17 cellular contexts compared by ENCODE assay signal in the genomic region with DNA sequence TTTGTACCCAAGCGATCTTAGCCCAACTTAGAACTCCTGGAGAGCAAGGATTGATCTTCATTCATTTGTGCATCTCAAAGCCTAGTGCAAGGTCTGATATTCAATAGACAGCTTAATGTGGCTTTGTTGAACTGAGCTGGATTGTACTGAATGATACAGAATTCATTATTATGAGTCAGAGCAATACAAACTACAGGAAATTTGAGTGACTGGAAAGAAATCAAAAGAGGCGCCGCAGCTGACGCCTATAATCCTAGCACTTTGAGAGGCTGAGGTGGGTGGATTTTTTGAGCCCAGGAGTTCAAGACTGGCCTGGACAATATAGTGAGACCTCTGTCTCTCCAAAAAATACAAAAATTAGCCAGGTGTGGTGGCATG. TPM values are rescaled to one million over a fixed set of nuclear protein-coding genes. Genes with fewer than 3 reads are reported as not detected.
DNase-seq lines count a peak whose midpoint lies in the region; ATAC-seq, FAIRE-seq and TF ChIP-seq lines count a peak whose summit lies in the region.
"Had no signal": no experiment of that assay in that cellular context is flagged by ENCODE, and none has a peak within 500 bp of the region (broad histone marks: within the 10 kb centered on the region; RNA-seq: fewer than 3 reads in every experiment).

No MANE protein-coding gene starts in this region.

- 94% methylated on average over 4 of the region's 4 CpGs for WGBS in A549 (ENCODE audit: missing lambda C conversion rate)

- ATAC-seq in A549 = no peak
- peak; percentile 71 for ATAC-seq in mucosa of descending colon
- ATAC-seq in HG03108 (IDR thresholded peaks at IDR 0.05; ENCODE audit: unreplicated experiment) = no peak

- TF ChIP-seq EP300 in A549 (IDR thresholded peaks at IDR 0.05) = no peak

- no peak for TF ChIP-seq POLR2A in A549 (IDR thresholded peaks at IDR 0.05; ENCODE audit: low read length)

- TF ChIP-seq CTCF in A549 (IDR thresholded peaks at IDR 0.05) (no peak), colonic mucosa (IDR thresholded peaks at IDR 0.05) (no peak), mucosa of descending colon (IDR thresholded peaks at IDR 0.05) (no peak), GM10248 (IDR thresholded peaks at IDR 0.05; ENCODE audit: control extremely low read depth, extremely low read depth, low read depth, missing control alignments) (no peak)

- intact Hi-C loops in colonic mucosa (cut with DNase I) (no loop called here), mucosa of descending colon (cut with DNase I, micrococcal nuclease) (no loop called here), cardiac septum (cut with DNase I) (no loop called here)

- no peak for FAIRE-seq in A549 (lab: Jason Lieb, UNC)
- FAIRE-seq: H54, RCC 7860 had no signal

- H3K9me3 ChIP-seq in A549 (no peaks in the 10 kb centered on the region), colonic mucosa (no peaks in the 10 kb centered on the region), mucosa of descending colon (no peaks in the 10 kb centered on the region)

- CTCF ChIA-PET in A549 (lab: Yijun Ruan, JAX) = no interaction called here
- CTCF ChIA-PET in GM10248 (lab: Yijun Ruan, JAX) = no interaction called here

- H3K27me3 ChIP-seq in colonic mucosa = no peaks in the 10 kb centered on the region

- H3K36me3 ChIP-seq in colonic mucosa (no peaks in the 10 kb centered on the region), mucosa of descending colon (ENCODE audit: low read depth) (no peaks in the 10 kb centered on the region)

- H3K4me1 ChIP-seq in A549 (peaks cover 29% of the 10 kb centered on the region), colonic mucosa (peaks cover 2% of the 10 kb centered on the region), mucosa of descending colon (ENCODE audit: low read depth) (peaks cover 39% of the 10 kb centered on the region)

- POLR2A ChIA-PET in A549 (lab: Yijun Ruan, JAX) = no interaction called here
- POLR2A ChIA-PET in GM10248 (lab: Yijun Ruan, JAX) = no interaction called here

- H3K27ac ChIP-seq in A549 (peak overlapping the region; percentile 37 to 77; a peak in 4 of 6 replicates), colonic mucosa (peak overlapping the region; percentile 75)
- H3K27ac ChIP-seq: KMS-11 had no signal

- peak overlapping the region in 1 of 2 donors; percentile 30 for H3K9ac ChIP-seq in colonic mucosa (ENCODE audit: low read depth in 2 of 2, low read length in 2 of 2)
- H3K9ac ChIP-seq: KMS-11 had no signal

- H3K4me3 ChIP-seq in A549 (no peak overlapping the region), colonic mucosa (no peak overlapping the region), mucosa of descending colon (no peak overlapping the region)

- no peak for DNase-seq in A549 (ENCODE audit: low read depth in 1 of 2, low spot score in 1 of 2)
- peak; percentile 32 for DNase-seq in LHCN-M2 (ENCODE audit: low read depth)
- DNase-seq in colonic mucosa = peak; percentile 62
- DNase-seq in mucosa of descending colon = peak in 1 of 3 donors; percentile 73
- DNase-seq in cardiac septum (ENCODE audit: low spot score) = no peak
- no peak for DNase-seq in GM10248 (ENCODE audit: extremely low spot score)
- DNase-seq: CD4-positive, alpha-beta memory T cell; DMS 273 treated with DMSO at 0.1 percent for 48 hours; EL; NCI-H1417; NCI-H2029; NCI-H510A treated with DMSO at 0.1 percent for 48 hours; SIG-M5 had no signal

- no peak for TF ChIP-seq RAD21 in A549 (conservative IDR thresholded peaks at IDR 0.05 in 1 of 2, IDR thresholded peaks at IDR 0.05 in 1 of 2)

- H3K4me2 ChIP-seq in A549 = peak overlapping the region; percentile 71; the same call in 2 of the 3 replicates
- H3K4me2 ChIP-seq: KMS-11 had no signal

TF ChIP-seq in A549, 52 proteins besides CTCF, POLR2A, EP300 and RAD21:
- TF ChIP-seq KDM1A (IDR thresholded peaks at IDR 0.05; ENCODE audit: low read depth) = no peak
- TF ChIP-seq, protein P1, sequence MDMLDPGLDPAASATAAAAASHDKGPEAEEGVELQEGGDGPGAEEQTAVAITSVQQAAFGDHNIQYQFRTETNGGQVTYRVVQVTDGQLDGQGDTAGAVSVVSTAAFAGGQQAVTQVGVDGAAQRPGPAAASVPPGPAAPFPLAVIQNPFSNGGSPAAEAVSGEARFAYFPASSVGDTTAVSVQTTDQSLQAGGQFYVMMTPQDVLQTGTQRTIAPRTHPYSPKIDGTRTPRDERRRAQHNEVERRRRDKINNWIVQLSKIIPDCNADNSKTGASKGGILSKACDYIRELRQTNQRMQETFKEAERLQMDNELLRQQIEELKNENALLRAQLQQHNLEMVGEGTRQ (IDR thresholded peaks at IDR 0.05) = no peak
- TF ChIP-seq RNF2 (IDR thresholded peaks at IDR 0.05; ENCODE audit: borderline replicate concordance, low read depth) = no peak
- TF ChIP-seq KDM5A (IDR thresholded peaks at IDR 0.05) = no peak
- TF ChIP-seq HDAC2 (IDR thresholded peaks at IDR 0.05) = no peak
- TF ChIP-seq EHF (CRISPR knock-in tag; IDR thresholded peaks at IDR 0.05) = no peak
- TF ChIP-seq JUNB (IDR thresholded peaks at IDR 0.05) = no peak
- TF ChIP-seq, protein P2, sequence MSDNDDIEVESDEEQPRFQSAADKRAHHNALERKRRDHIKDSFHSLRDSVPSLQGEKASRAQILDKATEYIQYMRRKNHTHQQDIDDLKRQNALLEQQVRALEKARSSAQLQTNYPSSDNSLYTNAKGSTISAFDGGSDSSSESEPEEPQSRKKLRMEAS (IDR thresholded peaks at IDR 0.05) = no peak

RNA-seq across cellular contexts. Expression of a gene that starts 58.6 kb away (rescaled TPM):
- 20.0 and 22.5 TPM in 2 replicates for polyA plus RNA-seq in A549 (2011; rRNA removed)
- polyA plus RNA-seq in A549 (2012; cell fraction: cytosol; rRNA removed) = 12.5 and 19.7 TPM in 2 replicates
- polyA plus RNA-seq in A549 (2012; cell fraction: nucleus; rRNA removed) = 21.6 and 49.2 TPM in 2 replicates
- polyA plus RNA-seq in A549 (2017; fragmentation: RNase III; extraction: RNeasy Plus Mini Kit Qiagen cat#74134 plus additional on column Dnase treatment) = 17.0 to 21.3 TPM (median 20.4 TPM) in 3 replicates
- polyA minus RNA-seq in A549 (2011; rRNA and poly(A)+ RNA removed) = 37.4 and 38.2 TPM in 2 replicates
- 56.6 and 60.3 TPM in 2 replicates for total RNA-seq in LHCN-M2 (2014; rRNA removed)
- polyA plus RNA-seq in LHCN-M2 (2012) = 26.0 TPM
- total RNA-seq in colonic mucosa = 10 to 100 TPM; 18.9 to 26.6 TPM
- total RNA-seq in mucosa of descending colon = 10 to 100 TPM; 14.6 to 23.3 (median 18.9) TPM
- total RNA-seq in cardiac septum = 6.6 TPM

Comparison
In these comparisons a context has a peak if more than half of its experiments do, and no peak if none do; other contexts are left out.
1. DNase-seq: peak in LHCN-M2 (single experiment) and colonic mucosa (single experiment); none in A549 (0 of 2), cardiac septum (single experiment) and GM10248 (single experiment).